Comparison of ENCODE assay signal across 19 cellular contexts in genomic region chr9:96938957-96939356, GRCh38. TPM values are rescaled to one million over a fixed set of nuclear protein-coding genes. Genes with fewer than 3 reads are reported as not detected.
"Had no signal": no experiment of that assay in that cellular context is flagged by ENCODE, and none has a peak within 500 bp of the region (broad histone marks: within the 10 kb centered on the region; RNA-seq: fewer than 3 reads in every experiment).

No MANE protein-coding gene starts in this region.

RNA-seq across cellular contexts. Expression of gene NUTM2G, which starts 10.3 kb away (rescaled TPM):
- total RNA-seq: activated naive CD4-positive, alpha-beta T cell treated with anti-CD3 and anti-CD28 coated beads for 36 hours; activated naive CD4-positive, alpha-beta T cell treated with anti-CD3 and anti-CD28 coated beads, Interleukin-2, amount 50 U/mL, for 72 hours; activated naive CD8-positive, alpha-beta T cell treated with anti-CD3 and anti-CD28 coated beads for 36 hours; activated naive CD8-positive, alpha-beta T cell treated with anti-CD3 and anti-CD28 coated beads, Interleukin-2, amount 10 ng/mL, durations not matched to agents 7 days and 5 days; activated T-cell treated with anti-CD3 and anti-CD28 coated beads, Interleukin-2, amount 50 U/mL, for 4 hours; activated T-cell treated with anti-CD3 and anti-CD28 coated beads, Interleukin-2, amount 50 U/mL, for 72 hours; activated T-helper 1 cell treated with anti-CD3 and anti-CD28 coated beads, Interleukin-12 subunit alpha, Interleukin-12 subunit beta, Interleukin-2, Interleukin-4 antibody, amounts not matched to agents 30 ng/mL and 10 ng/mL and 1 ng/mL, durations not matched to agents 14 hours and 24 hours and 36 hours; activated T-helper 17 cell treated with anti-CD3 and anti-CD28 coated beads, Interleukin-2, amount 50 U/mL, for 72 hours; activated T-helper 2 cell treated with anti-CD3 and anti-CD28 coated beads, Interferon-gamma antibody, Interleukin-2, Interleukin-4, amounts not matched to agents 10 μg/mL and 5 μg/mL and 100 μg/mL, durations not matched to agents 14 hours and 24 hours and 36 hours; adrenal gland; aorta; ascending aorta; astrocyte; body of pancreas; breast epithelium; bronchial epithelial cell; cardiac septum; cerebellum had no signal
- polyA plus RNA-seq: adipose tissue, adrenal gland, aorta had no signal
